1 cellular context compared by ENCODE assay signal in the genomic region with DNA sequence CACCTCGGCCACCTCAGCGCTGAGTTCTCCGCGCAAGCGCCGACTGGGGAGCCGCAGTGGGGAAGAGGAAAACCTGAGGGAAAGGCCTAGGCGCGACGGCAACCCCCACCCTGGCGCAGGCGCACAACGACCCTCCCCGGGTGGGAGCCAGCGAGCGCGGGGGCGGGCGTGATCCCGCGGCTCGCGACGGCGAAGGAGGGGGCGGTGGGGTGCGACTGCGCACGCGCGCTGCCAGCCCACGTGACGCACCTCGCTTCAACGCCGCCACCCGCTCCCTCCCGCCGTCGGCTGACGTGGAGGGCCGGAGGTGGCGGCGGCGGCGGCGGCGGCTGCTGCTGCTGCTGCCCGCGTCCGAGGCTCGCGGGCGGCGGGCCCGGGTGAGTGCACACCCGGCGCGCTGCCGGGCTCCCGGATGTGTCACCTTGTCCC.
A peak's percentile ranks its signal among the peaks of the same experiment; 100 is the strongest.
TF ChIP-seq lines count a peak whose summit lies in the region.

A gene (minus strand): TSS at position 84 of the 429 bp plus-strand sequence. CDS start 556 bp downstream, outside the sequence.
A gene with protein sequence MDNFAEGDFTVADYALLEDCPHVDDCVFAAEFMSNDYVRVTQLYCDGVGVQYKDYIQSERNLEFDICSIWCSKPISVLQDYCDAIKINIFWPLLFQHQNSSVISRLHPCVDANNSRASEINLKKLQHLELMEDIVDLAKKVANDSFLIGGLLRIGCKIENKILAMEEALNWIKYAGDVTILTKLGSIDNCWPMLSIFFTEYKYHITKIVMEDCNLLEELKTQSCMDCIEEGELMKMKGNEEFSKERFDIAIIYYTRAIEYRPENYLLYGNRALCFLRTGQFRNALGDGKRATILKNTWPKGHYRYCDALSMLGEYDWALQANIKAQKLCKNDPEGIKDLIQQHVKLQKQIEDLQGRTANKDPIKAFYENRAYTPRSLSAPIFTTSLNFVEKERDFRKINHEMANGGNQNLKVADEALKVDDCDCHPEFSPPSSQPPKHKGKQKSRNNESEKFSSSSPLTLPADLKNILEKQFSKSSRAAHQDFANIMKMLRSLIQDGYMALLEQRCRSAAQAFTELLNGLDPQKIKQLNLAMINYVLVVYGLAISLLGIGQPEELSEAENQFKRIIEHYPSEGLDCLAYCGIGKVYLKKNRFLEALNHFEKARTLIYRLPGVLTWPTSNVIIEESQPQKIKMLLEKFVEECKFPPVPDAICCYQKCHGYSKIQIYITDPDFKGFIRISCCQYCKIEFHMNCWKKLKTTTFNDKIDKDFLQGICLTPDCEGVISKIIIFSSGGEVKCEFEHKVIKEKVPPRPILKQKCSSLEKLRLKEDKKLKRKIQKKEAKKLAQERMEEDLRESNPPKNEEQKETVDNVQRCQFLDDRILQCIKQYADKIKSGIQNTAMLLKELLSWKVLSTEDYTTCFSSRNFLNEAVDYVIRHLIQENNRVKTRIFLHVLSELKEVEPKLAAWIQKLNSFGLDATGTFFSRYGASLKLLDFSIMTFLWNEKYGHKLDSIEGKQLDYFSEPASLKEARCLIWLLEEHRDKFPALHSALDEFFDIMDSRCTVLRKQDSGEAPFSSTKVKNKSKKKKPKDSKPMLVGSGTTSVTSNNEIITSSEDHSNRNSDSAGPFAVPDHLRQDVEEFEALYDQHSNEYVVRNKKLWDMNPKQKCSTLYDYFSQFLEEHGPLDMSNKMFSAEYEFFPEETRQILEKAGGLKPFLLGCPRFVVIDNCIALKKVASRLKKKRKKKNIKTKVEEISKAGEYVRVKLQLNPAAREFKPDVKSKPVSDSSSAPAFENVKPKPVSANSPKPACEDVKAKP (N-terminal part only) (plus strand): TSS at position 267 of the 429 bp plus-strand sequence. CDS start 14,004 bp downstream, outside the sequence.

TF ChIP-seq in HepG2, 621 proteins besides CTCF, POLR2A, EP300 and RAD21 (continued from another document and continues in another):
- TF ChIP-seq, protein P1, sequence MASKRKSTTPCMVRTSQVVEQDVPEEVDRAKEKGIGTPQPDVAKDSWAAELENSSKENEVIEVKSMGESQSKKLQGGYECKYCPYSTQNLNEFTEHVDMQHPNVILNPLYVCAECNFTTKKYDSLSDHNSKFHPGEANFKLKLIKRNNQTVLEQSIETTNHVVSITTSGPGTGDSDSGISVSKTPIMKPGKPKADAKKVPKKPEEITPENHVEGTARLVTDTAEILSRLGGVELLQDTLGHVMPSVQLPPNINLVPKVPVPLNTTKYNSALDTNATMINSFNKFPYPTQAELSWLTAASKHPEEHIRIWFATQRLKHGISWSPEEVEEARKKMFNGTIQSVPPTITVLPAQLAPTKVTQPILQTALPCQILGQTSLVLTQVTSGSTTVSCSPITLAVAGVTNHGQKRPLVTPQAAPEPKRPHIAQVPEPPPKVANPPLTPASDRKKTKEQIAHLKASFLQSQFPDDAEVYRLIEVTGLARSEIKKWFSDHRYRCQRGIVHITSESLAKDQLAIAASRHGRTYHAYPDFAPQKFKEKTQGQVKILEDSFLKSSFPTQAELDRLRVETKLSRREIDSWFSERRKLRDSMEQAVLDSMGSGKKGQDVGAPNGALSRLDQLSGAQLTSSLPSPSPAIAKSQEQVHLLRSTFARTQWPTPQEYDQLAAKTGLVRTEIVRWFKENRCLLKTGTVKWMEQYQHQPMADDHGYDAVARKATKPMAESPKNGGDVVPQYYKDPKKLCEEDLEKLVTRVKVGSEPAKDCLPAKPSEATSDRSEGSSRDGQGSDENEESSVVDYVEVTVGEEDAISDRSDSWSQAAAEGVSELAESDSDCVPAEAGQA (IDR thresholded peaks at IDR 0.05; ENCODE audit: low read depth) = no peak; the same call in 1 of the 2 replicates
- TF ChIP-seq, protein P1 (CRISPR knock-in tag; IDR thresholded peaks at IDR 0.05; ENCODE audit: borderline replicate concordance) = no peak
- peak; percentile 79 for TF ChIP-seq ZNF749 (CRISPR knock-in tag; IDR thresholded peaks at IDR 0.05; ENCODE audit: borderline replicate concordance)
- TF ChIP-seq ZNF282 (IDR thresholded peaks at IDR 0.05; ENCODE audit: partially characterized antibody) = no peak
- TF ChIP-seq ZNF530 (CRISPR knock-in tag; IDR thresholded peaks at IDR 0.05; ENCODE audit: low read depth) = no peak
- TF ChIP-seq ZNF563 (CRISPR knock-in tag; IDR thresholded peaks at IDR 0.05) = peak; percentile 96; the same call in 1 of the 2 replicates
- peak; percentile 67 for TF ChIP-seq ZNF777 (CRISPR knock-in tag; IDR thresholded peaks at IDR 0.05)
- TF ChIP-seq DMAP1 (CRISPR knock-in tag; IDR thresholded peaks at IDR 0.05) = peak; percentile 65; the same call in 1 of the 2 replicates
- TF ChIP-seq, protein P2, sequence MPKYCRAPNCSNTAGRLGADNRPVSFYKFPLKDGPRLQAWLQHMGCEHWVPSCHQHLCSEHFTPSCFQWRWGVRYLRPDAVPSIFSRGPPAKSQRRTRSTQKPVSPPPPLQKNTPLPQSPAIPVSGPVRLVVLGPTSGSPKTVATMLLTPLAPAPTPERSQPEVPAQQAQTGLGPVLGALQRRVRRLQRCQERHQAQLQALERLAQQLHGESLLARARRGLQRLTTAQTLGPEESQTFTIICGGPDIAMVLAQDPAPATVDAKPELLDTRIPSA (CRISPR knock-in tag; IDR thresholded peaks at IDR 0.05; ENCODE audit: borderline replicate concordance) = no peak
- TF ChIP-seq, protein P3, sequence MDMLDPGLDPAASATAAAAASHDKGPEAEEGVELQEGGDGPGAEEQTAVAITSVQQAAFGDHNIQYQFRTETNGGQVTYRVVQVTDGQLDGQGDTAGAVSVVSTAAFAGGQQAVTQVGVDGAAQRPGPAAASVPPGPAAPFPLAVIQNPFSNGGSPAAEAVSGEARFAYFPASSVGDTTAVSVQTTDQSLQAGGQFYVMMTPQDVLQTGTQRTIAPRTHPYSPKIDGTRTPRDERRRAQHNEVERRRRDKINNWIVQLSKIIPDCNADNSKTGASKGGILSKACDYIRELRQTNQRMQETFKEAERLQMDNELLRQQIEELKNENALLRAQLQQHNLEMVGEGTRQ (IDR thresholded peaks at IDR 0.05; ENCODE audit: low read depth, low read length) = peak; percentile 91
- TF ChIP-seq, protein P3 (CRISPR knock-in tag; IDR thresholded peaks at IDR 0.05; ENCODE audit: borderline replicate concordance) = no peak; the same call in 1 of the 2 replicates
- no peak for TF ChIP-seq RARG (CRISPR knock-in tag; IDR thresholded peaks at IDR 0.05; ENCODE audit: low read depth)
- TF ChIP-seq, protein P4, sequence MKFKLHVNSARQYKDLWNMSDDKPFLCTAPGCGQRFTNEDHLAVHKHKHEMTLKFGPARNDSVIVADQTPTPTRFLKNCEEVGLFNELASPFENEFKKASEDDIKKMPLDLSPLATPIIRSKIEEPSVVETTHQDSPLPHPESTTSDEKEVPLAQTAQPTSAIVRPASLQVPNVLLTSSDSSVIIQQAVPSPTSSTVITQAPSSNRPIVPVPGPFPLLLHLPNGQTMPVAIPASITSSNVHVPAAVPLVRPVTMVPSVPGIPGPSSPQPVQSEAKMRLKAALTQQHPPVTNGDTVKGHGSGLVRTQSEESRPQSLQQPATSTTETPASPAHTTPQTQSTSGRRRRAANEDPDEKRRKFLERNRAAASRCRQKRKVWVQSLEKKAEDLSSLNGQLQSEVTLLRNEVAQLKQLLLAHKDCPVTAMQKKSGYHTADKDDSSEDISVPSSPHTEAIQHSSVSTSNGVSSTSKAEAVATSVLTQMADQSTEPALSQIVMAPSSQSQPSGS (CRISPR knock-in tag; IDR thresholded peaks at IDR 0.05) = 0 out of 2 replicates have a peak, but pooled peaks have one; percentile 15
- TF ChIP-seq MIER3 (CRISPR knock-in tag; IDR thresholded peaks at IDR 0.05; ENCODE audit: borderline replicate concordance) = peak; percentile 8; the same call in 1 of the 2 replicates
- no peak; the same call in 1 of the 2 replicates for TF ChIP-seq TP53 (CRISPR knock-in tag; conservative IDR thresholded peaks at IDR 0.05)
- TF ChIP-seq, protein P5, sequence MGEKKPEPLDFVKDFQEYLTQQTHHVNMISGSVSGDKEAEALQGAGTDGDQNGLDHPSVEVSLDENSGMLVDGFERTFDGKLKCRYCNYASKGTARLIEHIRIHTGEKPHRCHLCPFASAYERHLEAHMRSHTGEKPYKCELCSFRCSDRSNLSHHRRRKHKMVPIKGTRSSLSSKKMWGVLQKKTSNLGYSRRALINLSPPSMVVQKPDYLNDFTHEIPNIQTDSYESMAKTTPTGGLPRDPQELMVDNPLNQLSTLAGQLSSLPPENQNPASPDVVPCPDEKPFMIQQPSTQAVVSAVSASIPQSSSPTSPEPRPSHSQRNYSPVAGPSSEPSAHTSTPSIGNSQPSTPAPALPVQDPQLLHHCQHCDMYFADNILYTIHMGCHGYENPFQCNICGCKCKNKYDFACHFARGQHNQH (CRISPR knock-in tag; IDR thresholded peaks at IDR 0.05) = no peak
- TF ChIP-seq PHF20 (CRISPR knock-in tag; IDR thresholded peaks at IDR 0.05) = no peak; the same call in 1 of the 2 replicates
- no peak for TF ChIP-seq IKZF1 (IDR thresholded peaks at IDR 0.05)
- TF ChIP-seq ZNF879 (CRISPR knock-in tag; IDR thresholded peaks at IDR 0.05) = peak; percentile 24; the same call in 1 of the 2 replicates
- TF ChIP-seq, protein P6, sequence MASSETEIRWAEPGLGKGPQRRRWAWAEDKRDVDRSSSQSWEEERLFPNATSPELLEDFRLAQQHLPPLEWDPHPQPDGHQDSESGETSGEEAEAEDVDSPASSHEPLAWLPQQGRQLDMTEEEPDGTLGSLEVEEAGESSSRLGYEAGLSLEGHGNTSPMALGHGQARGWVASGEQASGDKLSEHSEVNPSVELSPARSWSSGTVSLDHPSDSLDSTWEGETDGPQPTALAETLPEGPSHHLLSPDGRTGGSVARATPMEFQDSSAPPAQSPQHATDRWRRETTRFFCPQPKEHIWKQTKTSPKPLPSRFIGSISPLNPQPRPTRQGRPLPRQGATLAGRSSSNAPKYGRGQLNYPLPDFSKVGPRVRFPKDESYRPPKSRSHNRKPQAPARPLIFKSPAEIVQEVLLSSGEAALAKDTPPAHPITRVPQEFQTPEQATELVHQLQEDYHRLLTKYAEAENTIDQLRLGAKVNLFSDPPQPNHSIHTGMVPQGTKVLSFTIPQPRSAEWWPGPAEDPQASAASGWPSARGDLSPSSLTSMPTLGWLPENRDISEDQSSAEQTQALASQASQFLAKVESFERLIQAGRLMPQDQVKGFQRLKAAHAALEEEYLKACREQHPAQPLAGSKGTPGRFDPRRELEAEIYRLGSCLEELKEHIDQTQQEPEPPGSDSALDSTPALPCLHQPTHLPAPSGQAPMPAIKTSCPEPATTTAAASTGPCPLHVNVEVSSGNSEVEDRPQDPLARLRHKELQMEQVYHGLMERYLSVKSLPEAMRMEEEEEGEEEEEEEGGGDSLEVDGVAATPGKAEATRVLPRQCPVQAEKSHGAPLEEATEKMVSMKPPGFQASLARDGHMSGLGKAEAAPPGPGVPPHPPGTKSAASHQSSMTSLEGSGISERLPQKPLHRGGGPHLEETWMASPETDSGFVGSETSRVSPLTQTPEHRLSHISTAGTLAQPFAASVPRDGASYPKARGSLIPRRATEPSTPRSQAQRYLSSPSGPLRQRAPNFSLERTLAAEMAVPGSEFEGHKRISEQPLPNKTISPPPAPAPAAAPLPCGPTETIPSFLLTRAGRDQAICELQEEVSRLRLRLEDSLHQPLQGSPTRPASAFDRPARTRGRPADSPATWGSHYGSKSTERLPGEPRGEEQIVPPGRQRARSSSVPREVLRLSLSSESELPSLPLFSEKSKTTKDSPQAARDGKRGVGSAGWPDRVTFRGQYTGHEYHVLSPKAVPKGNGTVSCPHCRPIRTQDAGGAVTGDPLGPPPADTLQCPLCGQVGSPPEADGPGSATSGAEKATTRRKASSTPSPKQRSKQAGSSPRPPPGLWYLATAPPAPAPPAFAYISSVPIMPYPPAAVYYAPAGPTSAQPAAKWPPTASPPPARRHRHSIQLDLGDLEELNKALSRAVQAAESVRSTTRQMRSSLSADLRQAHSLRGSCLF (CRISPR knock-in tag; IDR thresholded peaks at IDR 0.05; ENCODE audit: borderline replicate concordance) = no peak
- no peak for TF ChIP-seq KDM3A (CRISPR knock-in tag; IDR thresholded peaks at IDR 0.05; ENCODE audit: low read depth)
- peak; percentile 29 for TF ChIP-seq ZNF883 (CRISPR knock-in tag; IDR thresholded peaks at IDR 0.05; ENCODE audit: not compliant biosample characterization)
- TF ChIP-seq, protein P7, sequence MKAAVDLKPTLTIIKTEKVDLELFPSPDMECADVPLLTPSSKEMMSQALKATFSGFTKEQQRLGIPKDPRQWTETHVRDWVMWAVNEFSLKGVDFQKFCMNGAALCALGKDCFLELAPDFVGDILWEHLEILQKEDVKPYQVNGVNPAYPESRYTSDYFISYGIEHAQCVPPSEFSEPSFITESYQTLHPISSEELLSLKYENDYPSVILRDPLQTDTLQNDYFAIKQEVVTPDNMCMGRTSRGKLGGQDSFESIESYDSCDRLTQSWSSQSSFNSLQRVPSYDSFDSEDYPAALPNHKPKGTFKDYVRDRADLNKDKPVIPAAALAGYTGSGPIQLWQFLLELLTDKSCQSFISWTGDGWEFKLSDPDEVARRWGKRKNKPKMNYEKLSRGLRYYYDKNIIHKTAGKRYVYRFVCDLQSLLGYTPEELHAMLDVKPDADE (CRISPR knock-in tag; IDR thresholded peaks at IDR 0.05) = 0 out of 2 replicates have a peak, but pooled peaks have one; percentile 17
- no peak for TF ChIP-seq CC2D1A (CRISPR knock-in tag; IDR thresholded peaks at IDR 0.05)
- peak; percentile 0; the same call in 1 of the 2 replicates for TF ChIP-seq ZC3H13 (CRISPR knock-in tag; IDR thresholded peaks at IDR 0.05)
- TF ChIP-seq NR3C1 (CRISPR knock-in tag; IDR thresholded peaks at IDR 0.05) = no peak
- no peak for TF ChIP-seq SP1 (IDR thresholded peaks at IDR 0.05)
- 0 out of 2 replicates have a peak, but pooled peaks have one; percentile 23 for TF ChIP-seq SP1 (CRISPR knock-in tag; IDR thresholded peaks at IDR 0.05)
- TF ChIP-seq FOXK1 (CRISPR knock-in tag; IDR thresholded peaks at IDR 0.05; ENCODE audit: borderline replicate concordance, low read depth) = peak; percentile 28; the same call in 1 of the 2 replicates
- TF ChIP-seq HDAC2 (CRISPR knock-in tag; IDR thresholded peaks at IDR 0.05) = no peak
- TF ChIP-seq ZNF790 (CRISPR knock-in tag; IDR thresholded peaks at IDR 0.05; ENCODE audit: borderline replicate concordance) = peak; percentile 91; the same call in 1 of the 2 replicates
